8 cellular contexts compared by ENCODE assay signal in genomic region chr10:80498833-80499671, GRCh38. TPM values are rescaled to one million over a fixed set of nuclear protein-coding genes. Genes with fewer than 3 reads are reported as not detected.
DNase-seq lines count a peak whose midpoint lies in the region; ATAC-seq and TF ChIP-seq lines count a peak whose summit lies in the region.

No MANE protein-coding gene starts in this region.

- no peaks in the 10 kb centered on the region for H3K27me3 Mint-ChIP-seq in osteocyte (ENCODE audit: unreplicated experiment)

- peaks cover 12% of the 10 kb centered on the region for H3K36me3 Mint-ChIP-seq in osteocyte (ENCODE audit: unreplicated experiment)

- peak overlapping the region; percentile 73 for H3K27ac Mint-ChIP-seq in osteocyte (ENCODE audit: unreplicated experiment)

- H3K27ac ChIP-seq in Panc1 (ENCODE audit: low read length) (peak overlapping the region; percentile 30; the same call in 1 of the 2 replicates), upper lobe of right lung (peak overlapping the region; percentile 86)

- no TSS peak for BruUV-seq in Panc1 (replicated peaks; lab: Mats Ljungman, UMichigan)

- ATAC-seq in GM19023 (IDR thresholded peaks at IDR 0.05; ENCODE audit: unreplicated experiment): peak; percentile 25
- ATAC-seq in Panc1: peak; percentile 92
- ATAC-seq in upper lobe of right lung: peak; percentile 86
- ATAC-seq in HG02938 (IDR thresholded peaks at IDR 0.05; ENCODE audit: unreplicated experiment): no peak

- CTCF ChIA-PET in Panc1 (lab: Charles Lee): no interaction called here

- TF ChIP-seq CTCF in Panc1 (IDR thresholded peaks at IDR 0.05) (no peak), osteocyte (IDR thresholded peaks at IDR 0.05) (no peak), upper lobe of right lung (IDR thresholded peaks at IDR 0.05) (no peak)

- in situ Hi-C loops in Panc1 (cut with HindIII; ENCODE audit: low pct_unique_long_range_greater_than_20kb, low sequenced_read_pairs): no loop called here

- intact Hi-C loops in Panc1 (cut with micrococcal nuclease; ENCODE audit: unreplicated experiment): no loop called here
- intact Hi-C loops in upper lobe of right lung (cut with DNase I): no loop called here

- POLR2A ChIA-PET in Panc1 (lab: Charles Lee): no interaction called here

- no peak overlapping the region for H3K4me3 ChIP-seq in Panc1 (ENCODE audit: low read depth in 2 of 2, low read length in 2 of 2)
- no peak overlapping the region for H3K4me3 ChIP-seq in upper lobe of right lung

- H3K4me1 ChIP-seq in Panc1 (ENCODE audit: control insufficient read depth, insufficient read depth, low read length) (peaks cover 26% of the 10 kb centered on the region), upper lobe of right lung (peaks cover 96% of the 10 kb centered on the region)

- peaks cover 10% of the 10 kb centered on the region; the same call in 1 of the 2 replicates for H3K9me3 ChIP-seq in Panc1 (ENCODE audit: control insufficient read depth, insufficient read depth, low read depth, low read length)
- H3K9me3 ChIP-seq in upper lobe of right lung: no peaks in the 10 kb centered on the region

- peaks cover 59% of the 10 kb centered on the region for H3K4me1 Mint-ChIP-seq in osteocyte (ENCODE audit: unreplicated experiment)

- H3K4me3 Mint-ChIP-seq in osteocyte (ENCODE audit: unreplicated experiment): no peak overlapping the region

- DNase-seq in Panc1 (ENCODE audit: low read depth, low spot score) (peak; percentile 46), globus pallidus (ENCODE audit: low spot score) (peak; percentile 66), osteocyte (ENCODE audit: extremely low spot score, unreplicated experiment) (no peak), upper lobe of right lung (peak; percentile 93), cerebellum (ENCODE audit: low spot score) (no peak)
- DNase-seq in activated naive CD4-positive, alpha-beta T cell treated with anti-CD3 and anti-CD28 coated beads, Interleukin-2, amount 50 U/mL, for 16 hours: peak; percentile 68

- no peaks in the 10 kb centered on the region for H3K27me3 ChIP-seq in Panc1 (ENCODE audit: control insufficient read depth, insufficient read depth, low read length)
- no peaks in the 10 kb centered on the region for H3K27me3 ChIP-seq in upper lobe of right lung

- H3K36me3 ChIP-seq in Panc1 (ENCODE audit: control insufficient read depth, insufficient read depth, low read length) (no peaks in the 10 kb centered on the region), upper lobe of right lung (no peaks in the 10 kb centered on the region)

- H3K9me3 Mint-ChIP-seq in osteocyte (ENCODE audit: unreplicated experiment): peaks cover 11% of the 10 kb centered on the region

RNA-seq across cellular contexts. Expression of gene SH2D4B, which starts 38.6 kb away (rescaled TPM):
- 0.10 TPM for total RNA-seq in Panc1 (2021; ENCODE audit: unreplicated experiment)
- not detected for polyA plus RNA-seq in Panc1 (2012; ENCODE audit: insufficient read length)
- total RNA-seq in osteocyte: not detected in 2 replicates
- 0.43 TPM for total RNA-seq in upper lobe of right lung
- 0.36 TPM for total RNA-seq in cerebellum

RNA-seq across cellular contexts. Expression of gene TSPAN14, which starts 44.9 kb away (rescaled TPM):
- total RNA-seq in Panc1 (2021; ENCODE audit: unreplicated experiment) (39.0 TPM), osteocyte (50.7 and 51.4 TPM in 2 replicates), upper lobe of right lung (157 TPM), cerebellum (20.5 TPM)
- polyA plus RNA-seq in Panc1 (2012; ENCODE audit: insufficient read length): 48.4 TPM

Comparison
In these comparisons a context has a peak if more than half of its experiments do, and no peak if none do; other contexts are left out.
1. DNase-seq: peak in Panc1 (single experiment), activated naive CD4-positive, alpha-beta T cell treated with anti-CD3 and anti-CD28 coated beads, Interleukin-2, amount 50 U/mL, for 16 hours (single experiment), globus pallidus (single experiment) and upper lobe of right lung (single experiment); none in osteocyte (single experiment) and cerebellum (single experiment).